Comparison of ENCODE assay signal across 21 cellular contexts in the genomic region with DNA sequence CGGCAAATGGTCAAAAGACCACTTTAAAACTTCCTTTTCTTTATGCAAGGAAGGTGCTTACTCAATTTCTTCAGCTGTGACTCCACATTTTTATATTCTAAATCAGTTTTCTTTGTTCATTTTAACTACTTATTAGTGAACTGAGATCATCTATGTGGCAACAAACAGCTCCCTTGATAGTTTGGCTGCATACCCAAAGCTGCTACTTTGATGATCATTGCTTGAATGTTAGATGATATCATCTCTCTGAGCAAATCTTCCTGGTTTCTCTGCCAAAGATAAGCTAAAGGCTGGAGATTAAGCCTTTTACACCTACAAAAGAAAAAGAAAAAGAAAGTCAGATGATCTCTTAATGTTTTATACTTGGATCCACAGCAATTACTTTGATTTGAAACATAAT.
DNase-seq lines count a peak whose midpoint lies in the region; ATAC-seq and TF ChIP-seq lines count a peak whose summit lies in the region.
"Had no signal": no experiment of that assay in that cellular context is flagged by ENCODE, and none has a peak within 500 bp of the region (broad histone marks: within the 10 kb centered on the region; RNA-seq: fewer than 3 reads in every experiment).

No MANE protein-coding gene starts in this region.

- no peaks in the 10 kb centered on the region for H3K9me3 ChIP-seq in mucosa of descending colon
- no peaks in the 10 kb centered on the region for H3K9me3 ChIP-seq in gastroesophageal sphincter
- no peaks in the 10 kb centered on the region for H3K9me3 ChIP-seq in T-helper 17 cell (ENCODE audit: control insufficient read depth, low read length, poor library complexity, severe bottlenecking)
- H3K9me3 ChIP-seq: ascending aorta, uterus had no signal

- H3K4me3 ChIP-seq in epithelial cell of proximal tubule (ENCODE audit: low read depth, low read length) (no peak overlapping the region), mucosa of descending colon (no peak overlapping the region), gastroesophageal sphincter (no peak overlapping the region)
- H3K4me3 ChIP-seq: ascending aorta, K562, smooth muscle cell, uterus had no signal

- TF ChIP-seq EP300 in gastroesophageal sphincter (IDR thresholded peaks at IDR 0.05): no peak

- no peak for TF ChIP-seq POLR2A in gastroesophageal sphincter (IDR thresholded peaks at IDR 0.05)

- H3K36me3 ChIP-seq in mucosa of descending colon (ENCODE audit: low read depth) (no peaks in the 10 kb centered on the region), gastroesophageal sphincter (peaks cover 0 to 9% of the 10 kb centered on the region in 2 donors)
- H3K36me3 ChIP-seq: ascending aorta, uterus had no signal

- no peaks in the 10 kb centered on the region for H3K4me1 ChIP-seq in mucosa of descending colon (ENCODE audit: low read depth)
- no peaks in the 10 kb centered on the region for H3K4me1 ChIP-seq in gastroesophageal sphincter
- H3K4me1 ChIP-seq: ascending aorta, uterus had no signal

- no peak overlapping the region for H3K27ac Mint-ChIP-seq in T-helper 17 cell
- H3K27ac Mint-ChIP-seq: activated B cell treated with CpG ODN at 0.5 μM for 24 hours; immature natural killer cell; stimulated activated naive CD8-positive, alpha-beta T cell treated with anti-CD3 and anti-CD28 coated beads, Interleukin-15, Interleukin-2, amounts not matched to agents 100 ng/mL and 50 ng/mL, for 24 hours had no signal

- ATAC-seq in mucosa of descending colon (peak; percentile 74), gastroesophageal sphincter (no peak), T-helper 17 cell (no peak)
- ATAC-seq: K562 had no signal

- H3K4me3 Mint-ChIP-seq in T-helper 17 cell: no peak overlapping the region
- H3K4me3 Mint-ChIP-seq: activated B cell treated with CpG ODN at 0.5 μM for 24 hours; immature natural killer cell; stimulated activated naive CD8-positive, alpha-beta T cell treated with anti-CD3 and anti-CD28 coated beads, Interleukin-15, Interleukin-2, amounts not matched to agents 100 ng/mL and 50 ng/mL, for 24 hours had no signal

- no peak for TF ChIP-seq CTCF in epithelial cell of proximal tubule (conservative IDR thresholded peaks at IDR 0.05; ENCODE audit: low read depth, low read length)
- TF ChIP-seq CTCF in mucosa of descending colon (IDR thresholded peaks at IDR 0.05): no peak
- no peak for TF ChIP-seq CTCF in gastroesophageal sphincter (IDR thresholded peaks at IDR 0.05)

- intact Hi-C loops in mucosa of descending colon (cut with DNase I, micrococcal nuclease): no loop called here

- no peak overlapping the region for H3K27ac ChIP-seq in gastroesophageal sphincter
- H3K27ac ChIP-seq: ascending aorta, uterus had no signal

- H3K36me3 Mint-ChIP-seq in T-helper 17 cell (ENCODE audit: low read depth): peaks cover 6% of the 10 kb centered on the region

- no peaks in the 10 kb centered on the region for H3K27me3 Mint-ChIP-seq in T-helper 17 cell
- H3K27me3 Mint-ChIP-seq: activated B cell treated with CpG ODN at 0.5 μM for 24 hours; stimulated activated naive CD8-positive, alpha-beta T cell treated with anti-CD3 and anti-CD28 coated beads, Interleukin-15, Interleukin-2, amounts not matched to agents 100 ng/mL and 50 ng/mL, for 24 hours had no signal

- no peaks in the 10 kb centered on the region for H3K27me3 ChIP-seq in gastroesophageal sphincter
- H3K27me3 ChIP-seq: ascending aorta, uterus had no signal

- DNase-seq in EL: peak; percentile 48
- DNase-seq in NCI-H2196 treated with DMSO at 0.1 percent for 48 hours (lab: John Stamatoyannopoulos, UW; ENCODE audit: unreplicated experiment): peak; percentile 10
- peak; percentile 47 for DNase-seq in epithelial cell of proximal tubule (ENCODE audit: low read depth)
- DNase-seq in mucosa of descending colon: peak in 1 of 3 donors; percentile 31
- no peak for DNase-seq in activated T-cell treated with anti-CD3 and anti-CD28 coated beads, Interleukin-2, amount 50 U/mL, for 48 hours
- DNase-seq in NCI-H82 treated with DMSO at 0.1 percent for 48 hours (lab: John Stamatoyannopoulos, UW; ENCODE audit: unreplicated experiment): no peak
- DNase-seq in T-helper 17 cell: no peak
- DNase-seq: activated B cell treated with CpG ODN at 0.5 μM for 24 hours; activated effector memory CD4-positive, alpha-beta T cell treated with anti-CD3 and anti-CD28 coated beads, Interleukin-2, amount 50 U/mL, for 16 hours; C1 segment of cervical spinal cord; DMS53; H7; immature natural killer cell; NCI-H446 treated with DMSO at 0.1 percent for 48 hours; SW 1271; uterus had no signal

- 61 to 89% methylated on average over 1 of the region's 1 CpG for WGBS in gastroesophageal sphincter (ENCODE audit: low coverage in 1 of 2), 2 donors

- H3K4me1 Mint-ChIP-seq in T-helper 17 cell: peaks cover 3% of the 10 kb centered on the region
- H3K4me1 Mint-ChIP-seq: activated B cell treated with CpG ODN at 0.5 μM for 24 hours, immature natural killer cell had no signal

Comparison
In these comparisons a context has a peak if more than half of its experiments do, and no peak if none do; other contexts are left out.
1. DNase-seq: peak in EL (single experiment), NCI-H2196 treated with DMSO at 0.1 percent for 48 hours (single experiment) and epithelial cell of proximal tubule (single experiment); none in activated T-cell treated with anti-CD3 and anti-CD28 coated beads, Interleukin-2, amount 50 U/mL, for 48 hours (0 of 2), NCI-H82 treated with DMSO at 0.1 percent for 48 hours (single experiment) and T-helper 17 cell (0 of 3).